ENCODE assay signal across 8 cellular contexts in genomic region chr19:13116282-13117175, GRCh38.
DNase-seq lines count a peak whose midpoint lies in the region; ATAC-seq and TF ChIP-seq lines count a peak whose summit lies in the region.

TRMT1 (minus strand) TSS chr19:13116740; CDS start chr19:13116399, 341 bp downstream.

- peak; percentile 37 for ATAC-seq in HG02610 (IDR thresholded peaks at IDR 0.05; ENCODE audit: unreplicated experiment)
- no peak for ATAC-seq in GM19452 (IDR thresholded peaks at IDR 0.05; ENCODE audit: unreplicated experiment)

- DNase-seq in EH (ENCODE audit: low read depth) (peak; percentile 92), NCI-H2029 treated with DMSO at 0.1 percent for 48 hours (lab: John Stamatoyannopoulos, UW) (peak; percentile 85), T-helper 9 cell (peak; percentile 87), astrocyte of the hippocampus (ENCODE audit: low read depth, low spot score) (peak; percentile 96), hypothalamus (lab: John Stamatoyannopoulos, UW) (peak; percentile 55 to 94 (median 84)), retinal pigment epithelial cell (ENCODE audit: low read depth) (peak; percentile 68)

- peak within 1 kb of the TSS; percentile 98 for H3K4me3 ChIP-seq in retinal pigment epithelial cell (ENCODE audit: low read length)

- no peak for TF ChIP-seq CTCF in retinal pigment epithelial cell (conservative IDR thresholded peaks at IDR 0.05; ENCODE audit: low read depth, low read length)
